ENCODE assay signal across 8 cellular contexts in the genomic region with DNA sequence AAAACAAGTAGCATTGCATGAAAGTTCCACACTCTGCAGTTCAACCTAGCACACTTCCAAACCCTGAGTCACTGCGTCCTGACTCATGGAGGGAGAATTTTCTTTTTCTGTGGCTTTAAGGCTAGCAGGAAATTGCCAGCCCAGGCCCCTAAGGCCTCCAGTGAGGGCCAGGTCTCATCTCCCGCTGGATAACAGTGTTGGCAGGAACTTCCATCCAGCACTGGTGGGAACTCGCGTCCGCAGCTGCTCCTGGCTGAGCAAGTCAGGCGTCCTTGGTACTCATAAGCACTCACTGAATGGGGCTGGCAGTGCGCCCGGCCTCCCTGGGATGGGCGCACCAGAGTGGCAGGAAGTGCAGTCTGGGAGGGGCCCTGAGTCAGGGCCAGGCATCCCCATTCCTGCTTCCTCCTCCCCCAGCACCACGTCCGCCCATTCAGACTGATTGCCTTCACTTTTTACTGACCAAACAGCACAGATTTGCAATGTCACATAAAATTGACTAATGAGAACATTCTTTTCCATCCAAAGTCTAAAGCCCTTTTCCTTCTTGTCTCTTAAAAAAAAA. TPM values are rescaled to one million over a fixed set of nuclear protein-coding genes. Genes with fewer than 3 reads are reported as not detected.
DNase-seq lines count a peak whose midpoint lies in the region; ATAC-seq and TF ChIP-seq lines count a peak whose summit lies in the region.

No MANE protein-coding gene starts in this region.

- H3K4me1 Mint-ChIP-seq in stimulated activated memory B cell treated with anti-CD40 and anti-IgM and Interleukin-4, amounts not matched to agents 10 μg/mL and 1 μg/mL and 100 μg/mL, for 72 hours: no peaks in the 10 kb centered on the region

- TF ChIP-seq CTCF in colonic mucosa (IDR thresholded peaks at IDR 0.05) (no peak), right lobe of liver (IDR thresholded peaks at IDR 0.05) (no peak), thyroid gland (IDR thresholded peaks at IDR 0.05) (peak in 1 of 6 experiments; percentile 7)

- no peak overlapping the region for H3K4me3 Mint-ChIP-seq in stimulated activated memory B cell treated with anti-CD40 and anti-IgM and Interleukin-4, amounts not matched to agents 10 μg/mL and 1 μg/mL and 100 μg/mL, for 72 hours

- peaks cover 4% of the 10 kb centered on the region for H3K9me3 Mint-ChIP-seq in stimulated activated memory B cell treated with anti-CD40 and anti-IgM and Interleukin-4, amounts not matched to agents 10 μg/mL and 1 μg/mL and 100 μg/mL, for 72 hours

- H3K27ac ChIP-seq in colonic mucosa: peak overlapping the region; percentile 83
- peak overlapping the region; percentile 44 to 58 (median 57) for H3K27ac ChIP-seq in right lobe of liver
- H3K27ac ChIP-seq in thyroid gland: peak overlapping the region; percentile 75 to 96 (median 95)

- intact Hi-C loops in colonic mucosa (cut with DNase I): no loop called here
- intact Hi-C loops in right lobe of liver (cut with DNase I): no loop called here
- intact Hi-C loops in thyroid gland (cut with DNase I): no loop called here

- H3K9ac ChIP-seq in NT2/D1 (ENCODE audit: insufficient read length, low read depth) (peak overlapping the region; percentile 3), colonic mucosa (ENCODE audit: low read depth in 2 of 2, low read length in 2 of 2) (peak overlapping the region; percentile 65 to 72)

- H3K36me3 ChIP-seq in NT2/D1 (ENCODE audit: insufficient read depth, insufficient read length, low read length): no peaks in the 10 kb centered on the region
- H3K36me3 ChIP-seq in colonic mucosa: no peaks in the 10 kb centered on the region
- no peaks in the 10 kb centered on the region for H3K36me3 ChIP-seq in right lobe of liver
- H3K36me3 ChIP-seq in thyroid gland: no peaks in the 10 kb centered on the region

- peaks cover 52% of the 10 kb centered on the region for H3K27me3 Mint-ChIP-seq in stimulated activated memory B cell treated with anti-CD40 and anti-IgM and Interleukin-4, amounts not matched to agents 10 μg/mL and 1 μg/mL and 100 μg/mL, for 72 hours

- H3K4me1 ChIP-seq in NT2/D1 (ENCODE audit: insufficient read depth, insufficient read length) (peaks cover 5% of the 10 kb centered on the region), colonic mucosa (peaks cover 7% of the 10 kb centered on the region), right lobe of liver (no peaks in the 10 kb centered on the region), thyroid gland (peaks cover 52 to 66% of the 10 kb centered on the region in 2 donors)

- TF ChIP-seq POLR2A in right lobe of liver (IDR thresholded peaks at IDR 0.05): no peak
- peak in 1 of 2 donors; percentile 76 for TF ChIP-seq POLR2A in thyroid gland (IDR thresholded peaks at IDR 0.05)

- H3K9me3 ChIP-seq in NT2/D1 (ENCODE audit: insufficient read depth, low read length): no peaks in the 10 kb centered on the region; the same call in 1 of the 2 replicates
- H3K9me3 ChIP-seq in colonic mucosa: no peaks in the 10 kb centered on the region
- H3K9me3 ChIP-seq in right lobe of liver: no peaks in the 10 kb centered on the region
- no peaks in the 10 kb centered on the region for H3K9me3 ChIP-seq in thyroid gland

- no peaks in the 10 kb centered on the region for H3K36me3 Mint-ChIP-seq in stimulated activated memory B cell treated with anti-CD40 and anti-IgM and Interleukin-4, amounts not matched to agents 10 μg/mL and 1 μg/mL and 100 μg/mL, for 72 hours

- 45% methylated on average over 2 of the region's 11 CpGs for WGBS in right lobe of liver (ENCODE audit: insufficient coverage, low coverage, low lambda C conversion rate, missing lambda C conversion rate)
- 4 to 8% methylated on average over 7 to 11 of the region's 11 CpGs for WGBS in thyroid gland, 2 donors

- H3K27me3 ChIP-seq in NT2/D1 (ENCODE audit: insufficient read depth, insufficient read length) (no peaks in the 10 kb centered on the region), colonic mucosa (no peaks in the 10 kb centered on the region), right lobe of liver (no peaks in the 10 kb centered on the region), thyroid gland (no peaks in the 10 kb centered on the region)

- DNase-seq in AG08396 (ENCODE audit: low spot score) (peak; percentile 73), HCEC 1CT (peak; percentile 100), NT2/D1 (ENCODE audit: low read depth, low spot score) (no peak), colonic mucosa (peak; percentile 98), right lobe of liver (peak; percentile 82 to 87 (median 86)), thyroid gland (peak; percentile 99 to 100)

- no peak overlapping the region for H3K27ac Mint-ChIP-seq in stimulated activated memory B cell treated with anti-CD40 and anti-IgM and Interleukin-4, amounts not matched to agents 10 μg/mL and 1 μg/mL and 100 μg/mL, for 72 hours

- no peak overlapping the region for H3K4me3 ChIP-seq in NT2/D1 (ENCODE audit: insufficient read length, low read depth)
- H3K4me3 ChIP-seq in colonic mucosa: no peak overlapping the region
- no peak overlapping the region for H3K4me3 ChIP-seq in right lobe of liver
- H3K4me3 ChIP-seq in thyroid gland (replicated peaks in 1 of 3): no peak overlapping the region

- ATAC-seq in right lobe of liver: peak; percentile 85 to 90 (median 88)
- no peak for ATAC-seq in stimulated activated memory B cell treated with anti-CD40 and anti-IgM and Interleukin-4, amounts not matched to agents 10 μg/mL and 1 μg/mL and 100 μg/mL, for 72 hours
- ATAC-seq in HG02973 (IDR thresholded peaks at IDR 0.05; ENCODE audit: unreplicated experiment): no peak

RNA-seq across cellular contexts. Expression of a gene that starts 14.3 kb away (rescaled TPM):
- total RNA-seq in colonic mucosa (100 to 1,000 TPM; 213 to 567 TPM), right lobe of liver (1 to 10 TPM; 1.1 to 3.1 (median 2.2) TPM), thyroid gland (10 to 100 TPM; 13.3 to 54.4 (median 25.0) TPM)

Comparison
In these comparisons a context has a peak if more than half of its experiments do, and no peak if none do; other contexts are left out.
1. ATAC-seq: peak in right lobe of liver (4 of 4); none in stimulated activated memory B cell treated with anti-CD40 and anti-IgM and Interleukin-4, amounts not matched to agents 10 μg/mL and 1 μg/mL and 100 μg/mL, for 72 hours (single experiment) and HG02973 (single experiment).
2. Peak in every context shown above with its lines, with median percentiles within 50 percentile points of each other: H3K27ac ChIP-seq.